In the genomic region with DNA sequence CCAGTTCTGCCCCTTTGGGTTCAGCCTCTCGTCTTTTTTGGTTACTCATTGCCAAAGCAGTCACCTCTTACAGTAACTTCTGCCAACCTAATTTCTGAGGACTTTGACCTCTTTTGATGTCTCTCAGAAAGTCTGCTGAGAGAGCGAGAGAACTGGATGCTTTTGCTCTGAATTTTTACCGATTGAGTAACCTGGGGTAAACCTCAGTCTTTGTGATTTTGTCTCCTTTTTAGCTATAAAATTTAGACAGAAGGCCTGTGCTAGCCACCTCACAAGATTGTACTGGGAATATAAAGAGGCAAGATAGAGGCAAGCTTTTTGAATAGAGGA, we compare ENCODE assay signal across 19 cellular contexts. TPM values are rescaled to one million over a fixed set of nuclear protein-coding genes. Genes with fewer than 3 reads are reported as not detected.
DNase-seq lines count a peak whose midpoint lies in the region; ATAC-seq, FAIRE-seq and TF ChIP-seq lines count a peak whose summit lies in the region.
"Had no signal": no experiment of that assay in that cellular context is flagged by ENCODE, and none has a peak within 500 bp of the region (broad histone marks: within the 10 kb centered on the region; RNA-seq: fewer than 3 reads in every experiment).

No MANE protein-coding gene starts in this region.

- peak in 1 of 2 experiments; percentile 39 for TF ChIP-seq RAD21 in A549 (conservative IDR thresholded peaks at IDR 0.05 in 1 of 2, IDR thresholded peaks at IDR 0.05 in 1 of 2)

- H3K4me2 ChIP-seq in A549 (peak overlapping the region; percentile 74), hepatocyte (peak overlapping the region; percentile 35)

- 4% methylated on average over 3 of the region's 3 CpGs for WGBS in A549 (ENCODE audit: missing lambda C conversion rate)
- 54% methylated on average over 3 of the region's 3 CpGs for WGBS in hepatocyte (ENCODE audit: low lambda C conversion rate, missing lambda C conversion rate)

- DNase-seq in A549 (ENCODE audit: low read depth in 1 of 2, low spot score in 1 of 2) = peak; percentile 33 to 75
- no peak for DNase-seq in T-helper 17 cell
- DNase-seq in hepatocyte (ENCODE audit: low spot score) = no peak
- DNase-seq in stimulated activated CD4-positive, alpha-beta T cell treated with anti-CD3 and anti-CD28 coated beads, Interleukin-2, amount 100 ng/mL, for 24 hours = no peak
- DNase-seq in SJCRH30 = no peak
- DNase-seq in NCI-H526 treated with DMSO at 0.1 percent for 48 hours (lab: John Stamatoyannopoulos, UW) = no peak
- DNase-seq: activated B cell treated with CpG ODN at 0.5 μM for 24 hours; NCI-H2029 treated with DMSO at 0.1 percent for 48 hours; NK-92 treated with Interleukin-12 subunit alpha and Interleukin-12 subunit beta, amount 100 ng/mL, for 24 hours; posterior cingulate gyrus; stimulated activated CD4-positive, alpha-beta T cell treated with anti-CD3 and anti-CD28 coated beads, Interleukin-4, amount 100 ng/mL, for 1 hour; stimulated activated naive B cell treated with anti-CD40 and anti-IgM and Interleukin-4, amounts not matched to agents 10 μg/mL and 1 μg/mL and 100 μg/mL, for 72 hours had no signal

- H3K36me3 ChIP-seq in hepatocyte (replicated peaks; ENCODE audit: insufficient read depth, low read depth) (no peaks in the 10 kb centered on the region), SJCRH30 (no peaks in the 10 kb centered on the region)

- H2AFZ ChIP-seq in hepatocyte = no peak overlapping the region

- H3K9me3 ChIP-seq in A549 (0 out of 3 replicates have a peak, but pooled peaks cover under 1% of the 10 kb centered on the region), T-helper 17 cell (ENCODE audit: control insufficient read depth, low read length, poor library complexity, severe bottlenecking) (no peaks in the 10 kb centered on the region), hepatocyte (ENCODE audit: low read depth) (no peaks in the 10 kb centered on the region), SJCRH30 (replicated peaks) (no peaks in the 10 kb centered on the region)

- H3K27me3 ChIP-seq in hepatocyte = no peaks in the 10 kb centered on the region
- no peaks in the 10 kb centered on the region for H3K27me3 ChIP-seq in SJCRH30

- peaks cover 9% of the 10 kb centered on the region for H3K79me2 ChIP-seq in hepatocyte

- peak overlapping the region; percentile 90 for H3K27ac Mint-ChIP-seq in T-helper 17 cell
- H3K27ac Mint-ChIP-seq: activated B cell treated with CpG ODN at 0.5 μM for 24 hours; activated T-helper 1 cell treated with anti-CD3 and anti-CD28 coated beads, Interleukin-12 subunit alpha, Interleukin-12 subunit beta, Interleukin-2, Interleukin-4 antibody, amounts not matched to agents 30 ng/mL and 10 ng/mL and 1 ng/mL, durations not matched to agents 14 hours and 24 hours and 36 hours; mesothelial cell of epicardium; stimulated activated naive B cell treated with anti-CD40 and anti-IgM and Interleukin-4, amounts not matched to agents 10 μg/mL and 1 μg/mL and 100 μg/mL, for 72 hours had no signal

- no peaks in the 10 kb centered on the region for H3K27me3 Mint-ChIP-seq in T-helper 17 cell

- peaks cover 66% of the 10 kb centered on the region for H3K4me1 ChIP-seq in A549
- peaks cover 27% of the 10 kb centered on the region for H3K4me1 ChIP-seq in hepatocyte (ENCODE audit: insufficient read depth)
- H3K4me1 ChIP-seq in SJCRH30 = no peaks in the 10 kb centered on the region

- TF ChIP-seq CTCF in A549 (IDR thresholded peaks at IDR 0.05) = no peak
- TF ChIP-seq CTCF in hepatocyte (IDR thresholded peaks at IDR 0.05; ENCODE audit: poor library complexity) = no peak

- CTCF ChIA-PET in A549 (lab: Yijun Ruan, JAX) = interaction anchor here (0.9 to 4.3 kb wide), 9 partner anchors 14 to 135 kb away, joined by 3 to 17 read pairs (median 3); no protein-coding TSS in a partner anchor

- H3K4me3 Mint-ChIP-seq in T-helper 17 cell = peak overlapping the region; percentile 47
- H3K4me3 Mint-ChIP-seq: activated B cell treated with CpG ODN at 0.5 μM for 24 hours; activated T-helper 1 cell treated with anti-CD3 and anti-CD28 coated beads, Interleukin-12 subunit alpha, Interleukin-12 subunit beta, Interleukin-2, Interleukin-4 antibody, amounts not matched to agents 30 ng/mL and 10 ng/mL and 1 ng/mL, durations not matched to agents 14 hours and 24 hours and 36 hours; mesothelial cell of epicardium; stimulated activated naive B cell treated with anti-CD40 and anti-IgM and Interleukin-4, amounts not matched to agents 10 μg/mL and 1 μg/mL and 100 μg/mL, for 72 hours had no signal

- POLR2A ChIA-PET in A549 (lab: Yijun Ruan, JAX) = interaction anchor here (1.0 to 1.7 kb wide), 2 partner anchors 11 to 34 kb away, joined by 3 to 9 read pairs; partner anchors contain the start of gene IL1R1

- H3K4me1 Mint-ChIP-seq in T-helper 17 cell = peaks cover 41% of the 10 kb centered on the region

- peak; percentile 53 to 55; a peak in 2 of 5 replicates for TF ChIP-seq EP300 in A549 (IDR thresholded peaks at IDR 0.05)

- H3K36me3 Mint-ChIP-seq in T-helper 17 cell (ENCODE audit: low read depth) = peaks cover 8% of the 10 kb centered on the region
- H3K36me3 Mint-ChIP-seq: mesothelial cell of epicardium; stimulated activated naive B cell treated with anti-CD40 and anti-IgM and Interleukin-4, amounts not matched to agents 10 μg/mL and 1 μg/mL and 100 μg/mL, for 72 hours had no signal

- peak overlapping the region; percentile 96 to 97 for H3K27ac ChIP-seq in A549
- peak overlapping the region; percentile 38 for H3K27ac ChIP-seq in hepatocyte
- H3K27ac ChIP-seq in SJCRH30 = no peak overlapping the region
- H3K27ac ChIP-seq: SK-N-MC had no signal

- no peak for TF ChIP-seq POLR2A in A549 (IDR thresholded peaks at IDR 0.05; ENCODE audit: low read length)

- FAIRE-seq in A549 (lab: Jason Lieb, UNC) = no peak
- FAIRE-seq: bronchial epithelial cell, endometrium had no signal

- H3K4me3 ChIP-seq in A549 (peak overlapping the region; percentile 26; the same call in 2 of the 3 replicates), hepatocyte (no peak overlapping the region), SJCRH30 (no peak overlapping the region)
- H3K4me3 ChIP-seq: SK-N-MC had no signal

- peak; percentile 44 to 55; a peak in 5 of 6 replicates for ATAC-seq in A549
- ATAC-seq in GM18517 (IDR thresholded peaks at IDR 0.05; ENCODE audit: unreplicated experiment) = peak; percentile 44
- peak; percentile 32 for ATAC-seq in T-helper 17 cell
- ATAC-seq in HG02678 (IDR thresholded peaks at IDR 0.05; ENCODE audit: unreplicated experiment) = no peak
- ATAC-seq: stimulated activated naive B cell treated with anti-CD40 and anti-IgM and Interleukin-4, amounts not matched to agents 10 μg/mL and 1 μg/mL and 100 μg/mL, for 72 hours had no signal

- no peaks in the 10 kb centered on the region for H3K9me2 ChIP-seq in hepatocyte (replicated peaks; ENCODE audit: insufficient read depth)

- H4K20me1 ChIP-seq in hepatocyte (ENCODE audit: insufficient read depth, poor library complexity, severe bottlenecking) = no peaks in the 10 kb centered on the region

TF ChIP-seq in A549, 52 proteins besides CTCF, POLR2A, EP300 and RAD21 (continues in another document):
- TF ChIP-seq ZC3H11A (IDR thresholded peaks at IDR 0.05) = no peak
- TF ChIP-seq NPAS2 (CRISPR knock-in tag; IDR thresholded peaks at IDR 0.05; ENCODE audit: borderline replicate concordance) = no peak
- peak; percentile 20; the same call in 1 of the 2 replicates for TF ChIP-seq GATA3 (IDR thresholded peaks at IDR 0.05; ENCODE audit: borderline replicate concordance)
- TF ChIP-seq, protein P1, sequence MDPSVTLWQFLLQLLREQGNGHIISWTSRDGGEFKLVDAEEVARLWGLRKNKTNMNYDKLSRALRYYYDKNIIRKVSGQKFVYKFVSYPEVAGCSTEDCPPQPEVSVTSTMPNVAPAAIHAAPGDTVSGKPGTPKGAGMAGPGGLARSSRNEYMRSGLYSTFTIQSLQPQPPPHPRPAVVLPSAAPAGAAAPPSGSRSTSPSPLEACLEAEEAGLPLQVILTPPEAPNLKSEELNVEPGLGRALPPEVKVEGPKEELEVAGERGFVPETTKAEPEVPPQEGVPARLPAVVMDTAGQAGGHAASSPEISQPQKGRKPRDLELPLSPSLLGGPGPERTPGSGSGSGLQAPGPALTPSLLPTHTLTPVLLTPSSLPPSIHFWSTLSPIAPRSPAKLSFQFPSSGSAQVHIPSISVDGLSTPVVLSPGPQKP (IDR thresholded peaks at IDR 0.05; ENCODE audit: low read depth, low read length) = no peak
- TF ChIP-seq EHMT2 (IDR thresholded peaks at IDR 0.05; ENCODE audit: low read depth) = no peak
- no peak for TF ChIP-seq TFCP2L1 (CRISPR knock-in tag; IDR thresholded peaks at IDR 0.05)
- TF ChIP-seq, protein P2, sequence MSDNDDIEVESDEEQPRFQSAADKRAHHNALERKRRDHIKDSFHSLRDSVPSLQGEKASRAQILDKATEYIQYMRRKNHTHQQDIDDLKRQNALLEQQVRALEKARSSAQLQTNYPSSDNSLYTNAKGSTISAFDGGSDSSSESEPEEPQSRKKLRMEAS (IDR thresholded peaks at IDR 0.05) = no peak
- no peak for TF ChIP-seq CBX8 (IDR thresholded peaks at IDR 0.05)
- TF ChIP-seq PHF8 (IDR thresholded peaks at IDR 0.05; ENCODE audit: borderline replicate concordance, low read depth) = no peak
- TF ChIP-seq EHF (CRISPR knock-in tag; IDR thresholded peaks at IDR 0.05) = no peak
- no peak for TF ChIP-seq SREBF2 (IDR thresholded peaks at IDR 0.05)
- TF ChIP-seq FOSL2 (IDR thresholded peaks at IDR 0.05) = 0 out of 2 replicates have a peak, but pooled peaks have one; percentile 41
- peak; percentile 60 for TF ChIP-seq FOSL2 (CRISPR knock-in tag; IDR thresholded peaks at IDR 0.05)
- TF ChIP-seq CEBPB (IDR thresholded peaks at IDR 0.05) = peak; percentile 69 to 82
- no peak for TF ChIP-seq ZNF302 (CRISPR knock-in tag; IDR thresholded peaks at IDR 0.05)
- TF ChIP-seq TP53 (CRISPR knock-in tag; IDR thresholded peaks at IDR 0.05) = no peak
- TF ChIP-seq NFE2L2 (conservative IDR thresholded peaks at IDR 0.05; ENCODE audit: low read length) = no peak
- TF ChIP-seq SMC3 (IDR thresholded peaks at IDR 0.05) = peak; percentile 46; the same call in 2 of the 3 replicates
- no peak for TF ChIP-seq HEYL (CRISPR knock-in tag; IDR thresholded peaks at IDR 0.05)
- no peak for TF ChIP-seq POLR2AphosphoS2 (conservative IDR thresholded peaks at IDR 0.05; ENCODE audit: low read length)

RNA-seq across cellular contexts. Expression of gene IL1R1, which starts 34.8 kb away (rescaled TPM):
- polyA plus RNA-seq in A549 (2011; rRNA removed) = 34.7 and 38.0 TPM in 2 replicates
- 11.8 and 16.3 TPM in 2 replicates for polyA plus RNA-seq in A549 (2012; cell fraction: cytosol; rRNA removed)
- polyA plus RNA-seq in A549 (2012; cell fraction: nucleus; rRNA removed) = 8.9 and 11.5 TPM in 2 replicates
- polyA plus RNA-seq in A549 (2017; fragmentation: RNase III; extraction: RNeasy Plus Mini Kit Qiagen cat#74134 plus additional on column Dnase treatment) = 25.3 to 35.9 TPM (median 32.5 TPM) in 3 replicates
- polyA minus RNA-seq in A549 (2011; rRNA and poly(A)+ RNA removed) = 16.1 and 16.2 TPM in 2 replicates
- total RNA-seq in T-helper 17 cell = 10 to 100 TPM; 14.3 to 16.5 TPM
- 66.8 and 72.8 TPM in 2 replicates for total RNA-seq in hepatocyte
- polyA plus RNA-seq in hepatocyte = 46.4 and 49.6 TPM in 2 replicates
- total RNA-seq in SJCRH30 (2014; rRNA removed; shearing (Covaris generic)) = 0.10 and 0.12 TPM in 2 replicates
- total RNA-seq: activated B cell treated with CpG ODN at 0.5 μM for 24 hours had no signal

Comparison
In these comparisons a context has a peak if more than half of its experiments do, and no peak if none do; other contexts are left out.
1. DNase-seq: peak in A549 (2 of 2); none in T-helper 17 cell (0 of 3), hepatocyte (single experiment), stimulated activated CD4-positive, alpha-beta T cell treated with anti-CD3 and anti-CD28 coated beads, Interleukin-2, amount 100 ng/mL, for 24 hours (0 of 2), SJCRH30 (0 of 2) and NCI-H526 treated with DMSO at 0.1 percent for 48 hours (single experiment).
2. RNA of gene IL1R1, which starts 34.8 kb away (total RNA-seq): 66.8 to 72.8 TPM in hepatocyte and 14.3 to 16.5 TPM in T-helper 17 cell; 0.10 to 0.12 TPM in SJCRH30; every median in the first group is over 10 times any median in the second.